Comparison of ENCODE assay signal across 10 cellular contexts in the genomic region with DNA sequence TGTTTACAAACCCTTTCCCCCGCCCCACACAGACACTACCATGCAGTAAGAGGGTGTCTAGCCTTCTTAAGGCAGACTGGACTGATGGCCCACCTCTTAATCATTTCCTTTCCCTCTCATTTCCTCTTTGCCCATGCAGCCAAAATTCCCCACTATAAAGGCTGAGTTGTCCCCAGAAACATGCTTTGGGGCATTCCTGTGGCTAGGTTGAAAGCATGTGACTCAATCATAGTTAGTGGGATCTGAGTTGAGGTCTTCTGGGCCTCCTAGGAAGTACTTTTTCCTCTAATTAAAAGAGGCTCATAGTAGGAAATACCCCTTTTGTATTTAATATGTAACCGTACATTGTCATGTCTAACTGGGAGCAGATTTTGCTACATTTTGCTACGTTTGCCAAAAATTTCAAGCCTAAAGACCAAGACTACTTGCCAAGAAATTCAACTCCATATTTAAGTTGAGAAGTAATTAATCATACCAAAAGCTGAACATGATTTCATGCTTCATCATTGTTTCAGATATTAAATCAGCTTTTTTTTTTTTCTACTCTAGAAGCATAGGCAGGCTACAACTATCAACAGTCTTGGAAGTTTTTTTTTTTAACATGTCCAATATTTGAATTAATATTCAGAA.
DNase-seq lines count a peak whose midpoint lies in the region; ATAC-seq, FAIRE-seq and TF ChIP-seq lines count a peak whose summit lies in the region.
"Had no signal": no experiment of that assay in that cellular context is flagged by ENCODE, and none has a peak within 500 bp of the region (broad histone marks: within the 10 kb centered on the region; RNA-seq: fewer than 3 reads in every experiment).

No MANE protein-coding gene starts in this region.

- CTCF ChIA-PET in H1 (lab: Charles Lee; ENCODE audit: partially characterized antibody) = interaction anchor here (0.7 kb wide), 1 partner anchor 93 kb away, joined by 3 read pairs; no protein-coding TSS in a partner anchor

- H4K5ac ChIP-seq in H1 (ENCODE audit: insufficient read length, low read depth, low read length) = no peak overlapping the region

- DNase-seq in NCI-H226 = peak; percentile 85
- DNase-seq in H1 (ENCODE audit: low read depth in 1 of 2, low spot score in 2 of 2) = no peak
- DNase-seq in skeletal muscle cell (ENCODE audit: low read depth) = peak; percentile 80
- DNase-seq in suprapubic skin (ENCODE audit: low spot score in 2 of 2) = no peak
- no peak for DNase-seq in GDM1 (lab: John Stamatoyannopoulos, UW)
- DNase-seq in left ventricle myocardium superior = no peak
- DNase-seq in iPS-NIHi7 (ENCODE audit: extremely low spot score) = no peak
- DNase-seq: activated CD8-positive, alpha-beta memory T cell treated with anti-CD3 and anti-CD28 coated beads, Interleukin-2, amount 50 U/mL, for 4 hours; psoas muscle had no signal

- H2BK120ac ChIP-seq in H1 (replicated peaks; ENCODE audit: low read depth, low read length) = no peak overlapping the region

- TF ChIP-seq RAD21 in H1 (IDR thresholded peaks at IDR 0.05 in 1 of 2, conservative IDR thresholded peaks at IDR 0.05 in 1 of 2; ENCODE audit: low read depth in 2 of 2, low read length in 2 of 2) = no peak

- H3K4me1 ChIP-seq in H1 (replicated peaks in 1 of 4; ENCODE audit: control insufficient read depth in 3 of 4, insufficient read depth in 4 of 4, low read length in 3 of 4) (no peaks in the 10 kb centered on the region; a peak in 1 of 7 replicates), suprapubic skin (no peaks in the 10 kb centered on the region)
- H3K4me1 ChIP-seq: psoas muscle had no signal

- no peak overlapping the region for H2BK15ac ChIP-seq in H1 (ENCODE audit: low read length)

- H3K4ac ChIP-seq in H1 (replicated peaks; ENCODE audit: insufficient read length, low read depth, low read length) = no peak overlapping the region

- no peak overlapping the region for H3K9ac ChIP-seq in H1 (replicated peaks in 1 of 4; ENCODE audit: extremely low read depth in 1 of 4, low read depth in 3 of 4, low read length in 3 of 4)

- H3K79me2 ChIP-seq in H1 (ENCODE audit: control insufficient read depth in 1 of 2, insufficient read depth in 2 of 2, low read length in 2 of 2) = no peaks in the 10 kb centered on the region

- H2AK5ac ChIP-seq in H1 (ENCODE audit: low read depth, low read length) = no peak overlapping the region

- ATAC-seq in GM18873 (IDR thresholded peaks at IDR 0.05; ENCODE audit: low FRiP score, unreplicated experiment) = peak; percentile 41
- ATAC-seq in left ventricle myocardium superior = no peak
- ATAC-seq: psoas muscle had no signal

- no peak overlapping the region for H4K8ac ChIP-seq in H1 (ENCODE audit: extremely low read depth, insufficient read depth, low read length)

- 0 out of 2 replicates have a peak overlapping the region, but pooled peaks have one; percentile 53 for H2AFZ ChIP-seq in H1 (ENCODE audit: low read length)

- no peak overlapping the region for H3K4me3 ChIP-seq in H1 (ENCODE audit: extremely low read depth in 1 of 4, insufficient read depth in 2 of 4, low read depth in 3 of 4, low read length in 4 of 4)
- H3K4me3 ChIP-seq in skeletal muscle cell (ENCODE audit: low read depth, low read length) = no peak overlapping the region
- H3K4me3 ChIP-seq in suprapubic skin = no peak overlapping the region
- H3K4me3 ChIP-seq: psoas muscle had no signal

- 91% methylated on average over 3 of the region's 3 CpGs; no CpG with 5 or more reads in 1 of the 2 experiments for WGBS in H1 (ENCODE audit: extremely low coverage in 1 of 2, insufficient coverage in 1 of 2, insufficient read length in 1 of 2, insufficient replicate concordance in 2 of 2, low coverage in 1 of 2, low lambda C conversion rate in 2 of 2, missing lambda C conversion rate in 1 of 2), 2 experiments
- 64% methylated on average over 3 of the region's 3 CpGs for WGBS in suprapubic skin

- TF ChIP-seq CTCF in H1 (IDR thresholded peaks at IDR 0.05; ENCODE audit: control extremely low read depth in 1 of 3, insufficient read depth in 1 of 3, low read depth in 1 of 3, low read length in 3 of 3) (no peak), suprapubic skin (IDR thresholded peaks at IDR 0.05) (no peak)

- TF ChIP-seq POLR2A in H1 (IDR thresholded peaks at IDR 0.05; ENCODE audit: control extremely low read depth in 1 of 2, low read depth in 2 of 2, low read length in 2 of 2) (no peak), suprapubic skin (IDR thresholded peaks at IDR 0.05) (no peak)

- no peak overlapping the region for H2BK20ac ChIP-seq in H1 (ENCODE audit: low read length)

- no peaks in the 10 kb centered on the region for H3K23me2 ChIP-seq in H1 (ENCODE audit: low read depth, low read length)

- no peak overlapping the region for H2BK12ac ChIP-seq in H1 (ENCODE audit: low read depth, low read length)

- H4K91ac ChIP-seq in H1 (replicated peaks; ENCODE audit: insufficient read length, low read length) = no peak overlapping the region

- no peak overlapping the region for H2BK5ac ChIP-seq in H1 (ENCODE audit: low read depth, low read length)

- no peak overlapping the region for H3K14ac ChIP-seq in H1 (ENCODE audit: insufficient read length)

- intact Hi-C loops in left ventricle myocardium superior (cut with micrococcal nuclease) = no loop called here

- POLR2A ChIA-PET in H1 (lab: Charles Lee; ENCODE audit: partially characterized antibody) = no interaction called here

- H3K56ac ChIP-seq in H1 (replicated peaks; ENCODE audit: insufficient read length, low read depth, low read length) = no peak overlapping the region

- H3K27me3 ChIP-seq in H1 (replicated peaks in 1 of 4; ENCODE audit: control insufficient read depth in 3 of 4, extremely low read depth in 1 of 4, insufficient read depth in 3 of 4, low read length in 3 of 4) (no peaks in the 10 kb centered on the region), suprapubic skin (no peaks in the 10 kb centered on the region)

- H3K9me3 ChIP-seq in H1 (ENCODE audit: insufficient read depth in 2 of 2, low read depth in 1 of 2, low read length in 1 of 2) (no peaks in the 10 kb centered on the region), suprapubic skin (no peaks in the 10 kb centered on the region)
- H3K9me3 ChIP-seq: psoas muscle had no signal

- H3K36me3 ChIP-seq in H1 (ENCODE audit: control insufficient read depth in 2 of 4, insufficient read depth in 4 of 4, low read length in 3 of 4) (no peaks in the 10 kb centered on the region), suprapubic skin (no peaks in the 10 kb centered on the region)

- H4K20me1 ChIP-seq in H1 (replicated peaks in 1 of 2; ENCODE audit: control insufficient read depth in 1 of 2, insufficient read depth in 2 of 2, low read length in 2 of 2) = no peaks in the 10 kb centered on the region

- H3K23ac ChIP-seq in H1 (ENCODE audit: insufficient read length) = no peak overlapping the region

- FAIRE-seq in H1 (lab: Jason Lieb, UNC) = no peak

- TF ChIP-seq EP300 in H1 (IDR thresholded peaks at IDR 0.05; ENCODE audit: borderline replicate concordance in 1 of 2, low read depth in 2 of 2, low read length in 2 of 2) = no peak
- TF ChIP-seq EP300 in suprapubic skin (IDR thresholded peaks at IDR 0.05) = no peak

- H3K18ac ChIP-seq in H1 (ENCODE audit: extremely low read depth, low read length) = no peak overlapping the region

- no peaks in the 10 kb centered on the region for H3K79me1 ChIP-seq in H1 (ENCODE audit: low read depth, low read length)

- H3K27ac ChIP-seq in H1 (ENCODE audit: low read depth, low read length) = no peak overlapping the region
- no peak overlapping the region for H3K27ac ChIP-seq in suprapubic skin
- H3K27ac ChIP-seq: psoas muscle had no signal

- H3K4me2 ChIP-seq in H1 (ENCODE audit: insufficient read depth in 1 of 2, low read depth in 2 of 2, low read length in 2 of 2) = no peak overlapping the region

TF ChIP-seq in H1, 55 proteins besides CTCF, POLR2A, EP300 and RAD21 (continues in another document):
- TF ChIP-seq POLR2AphosphoS5 (IDR thresholded peaks at IDR 0.05; ENCODE audit: low read depth, low read length) = no peak
- TF ChIP-seq SIRT6 (IDR thresholded peaks at IDR 0.05; ENCODE audit: low read length) = no peak
- TF ChIP-seq SRF (IDR thresholded peaks at IDR 0.05; ENCODE audit: low read depth, low read length) = no peak
- TF ChIP-seq TEAD4 (IDR thresholded peaks at IDR 0.05; ENCODE audit: low read depth, low read length) = no peak
- TF ChIP-seq KDM4A (IDR thresholded peaks at IDR 0.05; ENCODE audit: low read depth, low read length, severe bottlenecking) = no peak
- no peak for TF ChIP-seq SAP30 (IDR thresholded peaks at IDR 0.05; ENCODE audit: insufficient read depth, insufficient replicate concordance, low read length)
- no peak for TF ChIP-seq RNF2 (IDR thresholded peaks at IDR 0.05; ENCODE audit: borderline replicate concordance, low read depth, low read length, missing control alignments, poor library complexity, severe bottlenecking)
- TF ChIP-seq SP1 (IDR thresholded peaks at IDR 0.05; ENCODE audit: low read depth, low read length) = no peak
- TF ChIP-seq POU5F1 (IDR thresholded peaks at IDR 0.05; ENCODE audit: low read depth, low read length) = no peak
- no peak for TF ChIP-seq NRF1 (IDR thresholded peaks at IDR 0.05; ENCODE audit: low read depth, low read length)
- no peak for TF ChIP-seq EZH2 (IDR thresholded peaks at IDR 0.05; ENCODE audit: low read depth, low read length, severe bottlenecking)
- no peak for TF ChIP-seq KDM1A (IDR thresholded peaks at IDR 0.05; ENCODE audit: borderline replicate concordance, low read length)
- TF ChIP-seq YY1 (IDR thresholded peaks at IDR 0.05; ENCODE audit: low read depth, low read length) = no peak
- TF ChIP-seq JUND (IDR thresholded peaks at IDR 0.05; ENCODE audit: low read length) = no peak
- no peak for TF ChIP-seq TBP (IDR thresholded peaks at IDR 0.05; ENCODE audit: low read depth, low read length)
- TF ChIP-seq GABPA (IDR thresholded peaks at IDR 0.05; ENCODE audit: borderline replicate concordance, insufficient read depth, low read length) = no peak
- no peak for TF ChIP-seq FOSL1 (IDR thresholded peaks at IDR 0.05; ENCODE audit: insufficient read depth, low read depth, low read length)
- TF ChIP-seq, protein P1, sequence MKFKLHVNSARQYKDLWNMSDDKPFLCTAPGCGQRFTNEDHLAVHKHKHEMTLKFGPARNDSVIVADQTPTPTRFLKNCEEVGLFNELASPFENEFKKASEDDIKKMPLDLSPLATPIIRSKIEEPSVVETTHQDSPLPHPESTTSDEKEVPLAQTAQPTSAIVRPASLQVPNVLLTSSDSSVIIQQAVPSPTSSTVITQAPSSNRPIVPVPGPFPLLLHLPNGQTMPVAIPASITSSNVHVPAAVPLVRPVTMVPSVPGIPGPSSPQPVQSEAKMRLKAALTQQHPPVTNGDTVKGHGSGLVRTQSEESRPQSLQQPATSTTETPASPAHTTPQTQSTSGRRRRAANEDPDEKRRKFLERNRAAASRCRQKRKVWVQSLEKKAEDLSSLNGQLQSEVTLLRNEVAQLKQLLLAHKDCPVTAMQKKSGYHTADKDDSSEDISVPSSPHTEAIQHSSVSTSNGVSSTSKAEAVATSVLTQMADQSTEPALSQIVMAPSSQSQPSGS (IDR thresholded peaks at IDR 0.05; ENCODE audit: low read length) = no peak
- TF ChIP-seq CEBPB (IDR thresholded peaks at IDR 0.05; ENCODE audit: low read depth, low read length) = no peak

Comparison
In these comparisons a context has a peak if more than half of its experiments do, and no peak if none do; other contexts are left out.
1. DNase-seq: peak in NCI-H226 (single experiment) and skeletal muscle cell (single experiment); none in H1 (0 of 2), suprapubic skin (0 of 2), GDM1 (single experiment), left ventricle myocardium superior (single experiment) and iPS-NIHi7 (single experiment).